ENCODE assay signal across 11 cellular contexts in genomic region chr4:173325007-173325736, GRCh38.
"Had no signal": no experiment of that assay in that cellular context is flagged by ENCODE, and none has a peak within 500 bp of the region (broad histone marks: within the 10 kb centered on the region; RNA-seq: fewer than 3 reads in every experiment).

No MANE protein-coding gene starts in this region.

- H3K4me1 ChIP-seq: lower lobe of right lung, thyroid gland had no signal

- H3K27me3 ChIP-seq: hepatocyte, stomach, thyroid gland had no signal

- H3K4me2 ChIP-seq: hepatocyte had no signal

- H3K4me3 ChIP-seq: hepatocyte, lower lobe of right lung, stomach, thyroid gland had no signal

- DNase-seq: activated CD4-positive, alpha-beta T cell treated with anti-CD3 and anti-CD28 coated beads for 4 hours; activated CD8-positive, alpha-beta T cell treated with anti-CD3 and anti-CD28 coated beads for 36 hours; endodermal cell; lower lobe of right lung; stimulated activated CD4-positive, alpha-beta T cell treated with anti-CD3 and anti-CD28 coated beads, Interleukin-15, amount 100 ng/mL, for 24 hours; stimulated activated CD4-positive, alpha-beta T cell treated with anti-CD3 and anti-CD28 coated beads, Interleukin-4, amount 100 ng/mL, for 4 hours; stomach; thyroid gland; WERI-Rb-1 had no signal

- H3K9me3 ChIP-seq: lower lobe of right lung, stomach, thyroid gland had no signal

- H2AFZ ChIP-seq: hepatocyte had no signal

- ATAC-seq: activated CD8-positive, alpha-beta T cell treated with anti-CD3 and anti-CD28 coated beads for 36 hours; activated T-helper 17 cell treated with anti-CD3 and anti-CD28 coated beads, Interleukin-2, amount 50 U/mL, for 72 hours; lower lobe of right lung had no signal

- H3K27ac ChIP-seq: hepatocyte, lower lobe of right lung, stomach, thyroid gland, WERI-Rb-1 had no signal
